In the genomic region with DNA sequence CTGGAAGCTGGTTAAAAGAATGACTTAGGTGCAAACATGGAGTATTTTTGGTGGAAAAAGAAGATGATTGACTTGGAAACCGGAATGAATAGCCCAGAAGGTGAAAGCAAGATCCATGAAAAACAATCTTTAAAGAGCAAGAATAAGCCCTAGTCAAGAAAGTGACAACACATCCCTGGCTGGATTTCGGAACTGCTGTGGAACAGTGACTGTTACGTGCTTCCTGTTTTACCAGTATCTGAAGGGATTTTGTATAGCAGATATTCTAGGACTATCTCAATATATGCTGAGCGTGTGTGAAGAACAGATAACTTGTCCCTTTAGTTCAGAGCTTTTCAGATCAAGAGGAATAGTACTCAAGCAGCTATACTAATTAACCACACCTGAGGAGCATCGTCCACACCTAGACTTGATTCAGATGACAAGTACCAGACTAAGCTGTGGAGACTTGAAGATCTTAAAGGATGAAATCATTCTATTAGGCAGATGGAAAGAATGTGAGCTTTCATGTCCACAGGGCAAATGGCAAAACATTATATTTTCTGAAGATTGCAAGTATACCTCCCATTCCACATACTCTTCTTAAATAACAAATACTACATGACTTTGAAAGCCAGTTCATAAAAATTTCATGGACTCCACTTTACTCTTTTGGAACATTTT, we compare ENCODE assay signal across 1 cellular context.
TF ChIP-seq lines count a peak whose summit lies in the region.

No MANE protein-coding gene starts in this region.

TF ChIP-seq in IMR-90, 13 proteins besides CTCF, POLR2A, EP300 and RAD21 (continued from another document):
- TF ChIP-seq ELK1 (IDR thresholded peaks at IDR 0.05; ENCODE audit: borderline replicate concordance, low read depth, low read length): no peak
- TF ChIP-seq BHLHE40 (IDR thresholded peaks at IDR 0.05; ENCODE audit: low read depth, low read length): no peak
- TF ChIP-seq CEBPB (IDR thresholded peaks at IDR 0.05; ENCODE audit: low read depth, low read length): no peak
- TF ChIP-seq NFE2L2 (IDR thresholded peaks at IDR 0.05; ENCODE audit: low read depth, low read length): no peak
- no peak for TF ChIP-seq SMC3 (IDR thresholded peaks at IDR 0.05; ENCODE audit: low read depth, low read length)
- TF ChIP-seq FOS (IDR thresholded peaks at IDR 0.05; ENCODE audit: low read depth, low read length): no peak
